14 cellular contexts compared by ENCODE assay signal in genomic region chr4:37528161-37528560, GRCh38.
DNase-seq lines count a peak whose midpoint lies in the region; ATAC-seq lines count a peak whose summit lies in the region.
"Had no signal": no experiment of that assay in that cellular context is flagged by ENCODE, and none has a peak within 500 bp of the region (broad histone marks: within the 10 kb centered on the region; RNA-seq: fewer than 3 reads in every experiment).

No MANE protein-coding gene starts in this region.

- DNase-seq in HPDE6-E6E7 (ENCODE audit: extremely low spot score) (peak; percentile 58), OCI-M1 (lab: John Stamatoyannopoulos, UW) (peak; percentile 62), epithelial cell of prostate (ENCODE audit: low read depth, low spot score) (peak; percentile 58), pons (ENCODE audit: low spot score) (peak; percentile 2), NCI-H69 (lab: John Stamatoyannopoulos, UW) (no peak), dedifferentiated amniotic fluid mesenchymal stem cell (ENCODE audit: extremely low spot score) (no peak)
- no peak for DNase-seq in activated CD8-positive, alpha-beta memory T cell treated with anti-CD3 and anti-CD28 coated beads for 24 hours
- DNase-seq: activated CD4-positive, alpha-beta T cell treated with anti-CD3 and anti-CD28 coated beads, Interleukin-2, amount 50 U/mL, for 48 hours; activated naive CD4-positive, alpha-beta T cell treated with anti-CD3 and anti-CD28 coated beads for 36 hours; KG1; naive thymus-derived CD8-positive, alpha-beta T cell; NCI-H446; T-helper 1 cell had no signal

- ATAC-seq in HG03108 (IDR thresholded peaks at IDR 0.05; ENCODE audit: unreplicated experiment), result no peak
- ATAC-seq: naive thymus-derived CD8-positive, alpha-beta T cell had no signal

- no peak overlapping the region for H3K27ac ChIP-seq in epithelial cell of prostate

Comparison
In these comparisons a context has a peak if more than half of its experiments do, and no peak if none do; other contexts are left out.
1. DNase-seq: peak in HPDE6-E6E7 (single experiment), OCI-M1 (single experiment), epithelial cell of prostate (single experiment) and pons (single experiment); none in activated CD8-positive, alpha-beta memory T cell treated with anti-CD3 and anti-CD28 coated beads for 24 hours (single experiment), NCI-H69 (single experiment) and dedifferentiated amniotic fluid mesenchymal stem cell (single experiment).